Comparison of ENCODE assay signal across 8 cellular contexts in genomic region chr5:113654828-113655227, GRCh38.
"Had no signal": no experiment of that assay in that cellular context is flagged by ENCODE, and none has a peak within 500 bp of the region (broad histone marks: within the 10 kb centered on the region; RNA-seq: fewer than 3 reads in every experiment).

No MANE protein-coding gene starts in this region.

- DNase-seq: H7, HFFc6, Kasumi-1, KG1 had no signal

- H3K36me3 ChIP-seq: HAP-1 had no signal

- H3K4me2 ChIP-seq: GM23338 had no signal

- ATAC-seq: GM23338, HCT116 had no signal

- H2AFZ ChIP-seq: GM23338 had no signal

- H3K27ac ChIP-seq: HL-60 had no signal

- H3K4me1 ChIP-seq: HAP-1 had no signal

- H3K9me3 ChIP-seq: HAP-1 had no signal

- H3K4me3 ChIP-seq: GM23338, HAP-1 had no signal
